ENCODE assay signal across 26 cellular contexts in the genomic region with DNA sequence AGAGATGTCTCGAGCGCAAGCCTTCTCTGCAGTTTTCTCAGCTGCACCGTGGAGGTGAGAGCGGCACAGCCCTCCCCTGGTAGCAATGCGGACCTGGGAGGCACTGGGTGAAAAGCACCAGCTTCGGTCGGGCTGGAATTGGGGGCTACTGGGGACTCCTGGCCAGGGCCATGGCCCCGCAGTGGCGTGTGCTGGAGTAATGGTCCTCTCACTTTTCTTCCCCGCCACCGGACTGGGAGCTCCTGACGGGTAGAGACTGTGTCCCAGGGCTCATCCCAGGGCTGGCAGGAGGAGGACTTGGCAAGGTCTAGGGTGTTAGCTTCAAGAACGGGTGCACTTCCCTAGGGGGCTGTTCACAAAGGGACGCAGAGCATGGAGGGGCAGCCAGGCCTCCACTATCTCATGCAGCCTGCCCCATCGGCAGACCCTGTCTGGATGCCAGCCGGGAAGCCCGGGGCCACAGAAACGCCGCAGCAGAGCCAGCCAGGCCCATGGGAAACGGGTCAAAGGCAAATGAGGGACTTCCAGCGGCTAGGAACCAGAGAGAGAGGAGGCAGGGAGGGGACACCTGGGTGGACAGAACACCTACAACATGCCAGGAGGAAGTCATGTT.
"Had no signal": no experiment of that assay in that cellular context is flagged by ENCODE, and none has a peak within 500 bp of the region (broad histone marks: within the 10 kb centered on the region; RNA-seq: fewer than 3 reads in every experiment).

No MANE protein-coding gene starts in this region.

- ATAC-seq: activated CD4-positive, alpha-beta T cell treated with anti-CD3 and anti-CD28 coated beads for 36 hours; activated CD4-positive, CD25-positive, alpha-beta regulatory T cell treated with anti-CD3 and anti-CD28 coated beads, Interleukin-2, amount 50 U/mL, for 24 hours; activated T-cell treated with anti-CD3 and anti-CD28 coated beads, Interleukin-2, amount 50 U/mL, for 72 hours; effector memory CD8-positive, alpha-beta T cell; T-helper 17 cell had no signal

- H3K27me3 ChIP-seq: brain microvascular endothelial cell, dorsolateral prefrontal cortex had no signal

- H3K27ac ChIP-seq: brain microvascular endothelial cell, coronary artery, epithelial cell of prostate, WERI-Rb-1 had no signal

- H3K4me3 ChIP-seq: coronary artery, dorsolateral prefrontal cortex had no signal

- DNase-seq: activated B cell treated with CpG ODN at 0.5 μM for 24 hours; activated CD4-positive, alpha-beta memory T cell treated with anti-CD3 and anti-CD28 coated beads, Interleukin-2, amount 10 ng/mL, durations not matched to agents 7 days and 5 days; activated CD4-positive, alpha-beta T cell treated with anti-CD3 and anti-CD28 coated beads for 36 hours; activated CD4-positive, alpha-beta T cell treated with anti-CD3 and anti-CD28 coated beads, Interleukin-2, amount 10 ng/mL, durations not matched to agents 7 days and 5 days; activated CD4-positive, alpha-beta T cell treated with anti-CD3 and anti-CD28 coated beads, Interleukin-2, amount 50 U/mL, for 4 hours; activated CD8-positive, alpha-beta memory T cell treated with anti-CD3 and anti-CD28 coated beads, Interleukin-2, amount 50 U/mL, for 48 hours; activated gamma-delta T cell; activated naive CD4-positive, alpha-beta T cell treated with anti-CD3 and anti-CD28 coated beads, Interleukin-2, amount 50 U/mL, for 16 hours; activated naive CD4-positive, alpha-beta T cell treated with Interleukin-2 at 50 U/mL for 16 hours; activated T-cell treated with anti-CD3 and anti-CD28 coated beads for 4 hours; activated T-cell treated with anti-CD3 and anti-CD28 coated beads, Interleukin-2, amount 50 U/mL, for 24 hours; activated T-cell treated with anti-CD3 and anti-CD28 coated beads, Interleukin-2, amount 50 U/mL, for 72 hours; amniotic stem cell; anterior cingulate cortex; brain microvascular endothelial cell; dorsolateral prefrontal cortex; effector memory CD8-positive, alpha-beta T cell; foreskin fibroblast; head of caudate nucleus; hippocampal formation; T-helper 17 cell; T1000; WERI-Rb-1 had no signal

- H3K36me3 ChIP-seq: brain microvascular endothelial cell, WERI-Rb-1 had no signal
